10 cellular contexts compared by ENCODE assay signal in genomic region chr5:135833961-135834638, GRCh38. TPM values are rescaled to one million over a fixed set of nuclear protein-coding genes. Genes with fewer than 3 reads are reported as not detected.
A peak's percentile ranks its signal among the peaks of the same experiment; 100 is the strongest.
DNase-seq lines count a peak whose midpoint lies in the region; ATAC-seq, FAIRE-seq and TF ChIP-seq lines count a peak whose summit lies in the region.
"Had no signal": no experiment of that assay in that cellular context is flagged by ENCODE, and none has a peak within 500 bp of the region (broad histone marks: within the 10 kb centered on the region; RNA-seq: fewer than 3 reads in every experiment).

No MANE protein-coding gene starts in this region.

- WGBS in adrenal gland, 4 donors: 28 to 48% (median 32%) methylated on average over 12 to 16 of the region's 16 CpGs
- 36% methylated on average over 16 of the region's 16 CpGs for WGBS in urinary bladder
- 25 to 31% (median 31%) methylated on average over 16 of the region's 16 CpGs for WGBS in small intestine, 3 donors

- no peaks in the 10 kb centered on the region for H3K36me3 ChIP-seq in adrenal gland (replicated peaks in 1 of 2)
- H3K36me3 ChIP-seq in kidney (ENCODE audit: control insufficient read depth in 1 of 2, insufficient read depth in 2 of 2, low read length in 2 of 2): no peaks in the 10 kb centered on the region
- H3K36me3 ChIP-seq in urinary bladder (ENCODE audit: insufficient read depth): no peaks in the 10 kb centered on the region
- H3K36me3 ChIP-seq in small intestine (ENCODE audit: control insufficient read depth in 2 of 2, insufficient read depth in 2 of 2, low read length in 2 of 2): no peaks in the 10 kb centered on the region
- H3K36me3 ChIP-seq: SJSA1 had no signal

- TF ChIP-seq CTCF in adrenal gland (IDR thresholded peaks at IDR 0.05) (peak in 4 of 6 experiments; percentile 18 to 37 (median 34)), kidney (IDR thresholded peaks at IDR 0.05; ENCODE audit: borderline replicate concordance, extremely low read depth, insufficient read depth) (peak; percentile 50)

- H3K4me1 ChIP-seq in adrenal gland (replicated peaks in 1 of 2): no peaks in the 10 kb centered on the region
- peaks cover 4 to 9% of the 10 kb centered on the region in 2 donors for H3K4me1 ChIP-seq in kidney (ENCODE audit: control insufficient read depth in 1 of 2, insufficient read depth in 1 of 2, low read depth in 1 of 2, low read length in 2 of 2)
- no peaks in the 10 kb centered on the region for H3K4me1 ChIP-seq in urinary bladder (ENCODE audit: insufficient read depth)
- no peaks in the 10 kb centered on the region for H3K4me1 ChIP-seq in small intestine (ENCODE audit: control insufficient read depth in 2 of 2, insufficient read depth in 1 of 2, low read depth in 1 of 2, low read length in 1 of 2)

- H3K27ac ChIP-seq in adrenal gland (no peak overlapping the region), kidney (ENCODE audit: low read depth in 2 of 2, low read length in 2 of 2) (peak overlapping the region in 1 of 2 donors; percentile 85), urinary bladder (ENCODE audit: low read depth) (no peak overlapping the region), small intestine (ENCODE audit: low read depth in 1 of 2, low read length in 1 of 2) (no peak overlapping the region)
- H3K27ac ChIP-seq: SJSA1 had no signal

- ATAC-seq in GM19023 (IDR thresholded peaks at IDR 0.05; ENCODE audit: unreplicated experiment): peak; percentile 68
- peak; percentile 84 for ATAC-seq in HG02870 (IDR thresholded peaks at IDR 0.05; ENCODE audit: unreplicated experiment)

- H3K9me3 ChIP-seq in adrenal gland (replicated peaks in 1 of 3): no peaks in the 10 kb centered on the region
- no peaks in the 10 kb centered on the region for H3K9me3 ChIP-seq in kidney (ENCODE audit: control insufficient read depth in 1 of 2, low read length in 2 of 2)
- no peaks in the 10 kb centered on the region for H3K9me3 ChIP-seq in small intestine (ENCODE audit: control insufficient read depth, low read depth)
- H3K9me3 ChIP-seq: SJSA1 had no signal

- FAIRE-seq in kidney (lab: Jason Lieb, UNC) (no peak), small intestine (lab: Jason Lieb, UNC) (no peak)

- intact Hi-C loops in adrenal gland (cut with DNase I): loop anchor here (5.0 kb wide), 2 partner anchors 282 to 362 kb away; no protein-coding TSS in a partner anchor
- intact Hi-C loops in kidney (cut with DNase I): no loop called here

- no peak overlapping the region for H3K9ac ChIP-seq in kidney (ENCODE audit: low read length in 2 of 2)

- H3K4me3 ChIP-seq in adrenal gland (no peak overlapping the region), kidney (ENCODE audit: low read length in 2 of 2) (peak overlapping the region; percentile 61 to 73), urinary bladder (ENCODE audit: low read depth, low read length) (peak overlapping the region; percentile 19), small intestine (ENCODE audit: low read depth in 1 of 2, low read length in 2 of 2) (peak overlapping the region in 1 of 2 donors; percentile 56)

- TF ChIP-seq POLR2A in adrenal gland (IDR thresholded peaks at IDR 0.05): no peak

- DNase-seq in adrenal gland (peak in 3 of 7 donors; percentile 14 to 51 (median 35)), kidney (no peak), NCI-H187 (lab: John Stamatoyannopoulos, UW) (no peak), small intestine (no peak)
- DNase-seq in stimulated activated CD8-positive, alpha-beta memory T cell treated with anti-CD3 and anti-CD28 coated beads, Interleukin-4, amount 100 ng/mL, for 48 hours: no peak

- H3K27me3 ChIP-seq in adrenal gland (peaks cover 40% of the 10 kb centered on the region), small intestine (ENCODE audit: control insufficient read depth in 2 of 2, insufficient read depth in 2 of 2, low read length in 2 of 2) (peaks cover 0 to 3% of the 10 kb centered on the region in 2 donors)

RNA-seq across cellular contexts. Expression of gene SLC25A48, which starts 0.4 kb away (rescaled TPM):
- total RNA-seq in adrenal gland (not detected), kidney (1.7 TPM), urinary bladder (0.37 TPM)
- polyA plus RNA-seq in adrenal gland (not detected), kidney (ENCODE audit: insufficient read depth, low read depth, low replicate concordance) (10.4 TPM), urinary bladder (0.04 TPM), small intestine (1 to 10 TPM in 2 of 3 donors, under 1 TPM in 1; 0.73 to 3.2 (median 2.2) TPM)
- total RNA-seq: myocyte, SJSA1 had no signal

Comparison
In these comparisons a context has a peak if more than half of its experiments do, and no peak if none do; other contexts are left out.
1. H3K4me3 ChIP-seq: peak in kidney (2 of 2) and urinary bladder (single experiment); none in adrenal gland (0 of 4).